1 cellular context compared by ENCODE assay signal in the genomic region with DNA sequence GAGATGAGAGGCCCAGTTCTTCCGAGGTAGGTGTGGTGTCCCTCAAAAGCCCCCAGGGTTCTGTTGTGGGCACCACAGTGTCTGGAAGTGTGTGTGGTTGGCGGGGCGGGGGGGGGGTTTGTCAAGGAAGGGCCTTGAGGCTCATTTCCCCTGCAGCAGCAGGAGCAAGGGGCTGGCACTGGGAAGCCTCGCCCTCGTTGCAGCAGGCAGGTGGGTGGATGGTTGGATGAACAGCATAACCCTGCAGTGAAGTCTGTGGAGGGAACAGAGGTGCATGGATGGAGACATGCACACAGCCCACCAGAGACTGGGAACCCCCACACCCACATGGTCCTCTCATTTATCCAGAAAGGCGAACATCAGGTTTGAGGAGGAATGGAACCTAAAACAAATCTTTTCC.
TF ChIP-seq lines count a peak whose summit lies in the region.

No MANE protein-coding gene starts in this region.

TF ChIP-seq in IMR-90, 13 proteins besides CTCF, POLR2A, EP300 and RAD21:
- no peak for TF ChIP-seq NFE2L2 (IDR thresholded peaks at IDR 0.05; ENCODE audit: low read depth, low read length)
- TF ChIP-seq CHD1 (IDR thresholded peaks at IDR 0.05; ENCODE audit: low read depth, low read length) = no peak
- TF ChIP-seq, protein P1, sequence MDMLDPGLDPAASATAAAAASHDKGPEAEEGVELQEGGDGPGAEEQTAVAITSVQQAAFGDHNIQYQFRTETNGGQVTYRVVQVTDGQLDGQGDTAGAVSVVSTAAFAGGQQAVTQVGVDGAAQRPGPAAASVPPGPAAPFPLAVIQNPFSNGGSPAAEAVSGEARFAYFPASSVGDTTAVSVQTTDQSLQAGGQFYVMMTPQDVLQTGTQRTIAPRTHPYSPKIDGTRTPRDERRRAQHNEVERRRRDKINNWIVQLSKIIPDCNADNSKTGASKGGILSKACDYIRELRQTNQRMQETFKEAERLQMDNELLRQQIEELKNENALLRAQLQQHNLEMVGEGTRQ (IDR thresholded peaks at IDR 0.05; ENCODE audit: low read depth, low read length) = no peak
- TF ChIP-seq MAZ (IDR thresholded peaks at IDR 0.05; ENCODE audit: borderline replicate concordance, low read depth, low read length) = no peak
- no peak for TF ChIP-seq MAFK (IDR thresholded peaks at IDR 0.05; ENCODE audit: low read depth, low read length)
- TF ChIP-seq MXI1 (IDR thresholded peaks at IDR 0.05; ENCODE audit: borderline replicate concordance, low read depth, low read length) = no peak
- TF ChIP-seq SMC3 (IDR thresholded peaks at IDR 0.05; ENCODE audit: low read depth, low read length) = no peak
- TF ChIP-seq FOS (IDR thresholded peaks at IDR 0.05; ENCODE audit: low read depth, low read length) = no peak
- TF ChIP-seq RFX5 (IDR thresholded peaks at IDR 0.05; ENCODE audit: low read depth, low read length) = no peak
- no peak for TF ChIP-seq CEBPB (IDR thresholded peaks at IDR 0.05; ENCODE audit: low read depth, low read length)
- no peak for TF ChIP-seq RCOR1 (IDR thresholded peaks at IDR 0.05; ENCODE audit: insufficient replicate concordance, low read length)
- TF ChIP-seq BHLHE40 (IDR thresholded peaks at IDR 0.05; ENCODE audit: low read depth, low read length) = no peak
- no peak for TF ChIP-seq ELK1 (IDR thresholded peaks at IDR 0.05; ENCODE audit: borderline replicate concordance, low read depth, low read length)
TF ChIP-seq in IMR-90: peak in this region for 0.
